Comparison of ENCODE assay signal across 8 cellular contexts in the genomic region with DNA sequence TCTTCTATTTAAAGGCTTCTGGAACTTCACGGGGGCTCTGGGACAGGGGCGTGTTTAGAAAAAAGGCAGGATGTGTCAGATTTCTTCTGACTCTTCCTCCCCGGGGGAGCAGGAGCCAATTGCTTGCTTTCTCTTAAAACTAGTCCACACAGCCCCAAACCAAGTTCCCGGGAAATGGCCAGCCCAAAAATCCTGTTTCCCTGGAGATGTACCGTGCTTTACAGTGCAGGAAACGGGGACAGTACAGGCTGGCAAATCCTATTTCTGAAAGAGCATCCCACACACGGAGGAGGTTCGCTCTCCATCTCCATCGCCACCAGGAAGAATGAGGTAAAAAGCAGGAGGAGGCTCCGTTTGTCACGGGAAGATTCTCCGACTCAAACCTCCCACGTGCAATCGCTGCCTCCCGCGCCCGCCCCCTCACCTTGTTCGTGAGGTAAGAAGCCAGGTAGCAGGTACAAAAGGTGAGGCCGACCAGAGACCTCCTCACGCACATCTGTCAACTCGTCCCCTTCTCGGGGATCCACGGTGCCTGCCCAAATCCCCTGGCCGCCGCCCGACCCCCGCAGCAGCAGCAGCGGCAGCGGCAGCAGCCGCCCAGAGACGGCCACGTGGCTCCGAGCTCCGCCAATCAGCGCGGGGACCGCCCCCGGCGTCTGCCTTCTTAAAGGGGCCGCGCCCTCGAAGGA. TPM values are rescaled to one million over a fixed set of nuclear protein-coding genes. Genes with fewer than 3 reads are reported as not detected.
A peak's percentile ranks its signal among the peaks of the same experiment; 100 is the strongest.
DNase-seq lines count a peak whose midpoint lies in the region; ATAC-seq and FAIRE-seq lines count a peak whose summit lies in the region.

No MANE protein-coding gene starts in this region.

- peak overlapping the region; percentile 89 for H3K4me3 Mint-ChIP-seq in activated naive CD4-positive, alpha-beta T cell treated with anti-CD3 and anti-CD28 coated beads for 36 hours

- H3K4me3 ChIP-seq in neuron (ENCODE audit: low read length), result peak overlapping the region; percentile 66

- peaks cover 4% of the 10 kb centered on the region for H3K4me1 ChIP-seq in neuron (ENCODE audit: insufficient read depth, low read length)

- peaks cover 21% of the 10 kb centered on the region for H3K4me1 Mint-ChIP-seq in activated naive CD4-positive, alpha-beta T cell treated with anti-CD3 and anti-CD28 coated beads for 36 hours (ENCODE audit: low read depth)

- peak; percentile 93 for ATAC-seq in GM21737 (IDR thresholded peaks at IDR 0.05; ENCODE audit: unreplicated experiment)

- CTCF ChIA-PET in activated naive CD4-positive, alpha-beta T cell treated with anti-CD3 and anti-CD28 coated beads for 36 hours (lab: Charles Lee), result no interaction called here

- H3K9me3 Mint-ChIP-seq in activated naive CD4-positive, alpha-beta T cell treated with anti-CD3 and anti-CD28 coated beads for 36 hours, result no peaks in the 10 kb centered on the region

- H3K27me3 ChIP-seq in neuron (ENCODE audit: insufficient read depth, low read length), result peaks cover 2% of the 10 kb centered on the region

- H3K36me3 Mint-ChIP-seq in activated naive CD4-positive, alpha-beta T cell treated with anti-CD3 and anti-CD28 coated beads for 36 hours (ENCODE audit: low read depth), result no peaks in the 10 kb centered on the region

- H3K27ac ChIP-seq in KOPT-K1 (ENCODE audit: low read depth, low read length, poor library complexity, severe bottlenecking), result peak overlapping the region; percentile 21

- peak overlapping the region; percentile 79 for H2AFZ ChIP-seq in neuron (ENCODE audit: low read depth, low read length)

- FAIRE-seq in frontal cortex (lab: Jason Lieb, UNC), result no peak

- DNase-seq in ELF-1 (ENCODE audit: low read depth, low spot score) (peak; percentile 85), SHP77 treated with DMSO at 0.1 percent for 48 hours (lab: John Stamatoyannopoulos, UW) (peak; percentile 22), frontal cortex (ENCODE audit: low spot score in 2 of 2) (peak; percentile 72 to 80), stromal cell of bone marrow (ENCODE audit: low read depth) (peak; percentile 53)
- peak; percentile 84 for DNase-seq in activated naive CD4-positive, alpha-beta T cell treated with anti-CD3 and anti-CD28 coated beads for 36 hours

- H3K27me3 Mint-ChIP-seq in activated naive CD4-positive, alpha-beta T cell treated with anti-CD3 and anti-CD28 coated beads for 36 hours (ENCODE audit: low read depth), result no peaks in the 10 kb centered on the region

- H3K36me3 ChIP-seq in KOPT-K1 (ENCODE audit: insufficient read depth, low read length) (no peaks in the 10 kb centered on the region), neuron (ENCODE audit: insufficient read depth, low read length) (no peaks in the 10 kb centered on the region)

- intact Hi-C loops in activated naive CD4-positive, alpha-beta T cell treated with anti-CD3 and anti-CD28 coated beads for 36 hours (cut with micrococcal nuclease), result loop anchor here (1.0 kb wide), 2 partner anchors 16 to 66 kb away; a partner anchor contains a TSS

- no peaks in the 10 kb centered on the region for H3K9me3 ChIP-seq in KOPT-K1 (ENCODE audit: insufficient read depth, low read length, poor library complexity, severe bottlenecking)
- no peaks in the 10 kb centered on the region for H3K9me3 ChIP-seq in neuron (ENCODE audit: low read length)

- H3K27ac Mint-ChIP-seq in activated naive CD4-positive, alpha-beta T cell treated with anti-CD3 and anti-CD28 coated beads for 36 hours, result no peak overlapping the region

RNA-seq across cellular contexts. Expression of a gene that starts 15.6 kb away (rescaled TPM):
- total RNA-seq in activated naive CD4-positive, alpha-beta T cell treated with anti-CD3 and anti-CD28 coated beads for 36 hours, result 10 to 100 TPM; 53.8 to 59.5 TPM
- 66.0 TPM for total RNA-seq in frontal cortex

Comparison
In these comparisons a context has a peak if more than half of its experiments do, and no peak if none do; other contexts are left out.
1. Peak in every context shown above with its lines: DNase-seq, ATAC-seq, H3K4me3 ChIP-seq and H3K27ac ChIP-seq.
2. DNase-seq: peak in every context shown above with its lines; median percentile 85 in ELF-1; 84 in activated naive CD4-positive, alpha-beta T cell treated with anti-CD3 and anti-CD28 coated beads for 36 hours; 76 in frontal cortex; 53 in stromal cell of bone marrow; 22 in SHP77 treated with DMSO at 0.1 percent for 48 hours.